ENCODE assay signal across 30 cellular contexts in the genomic region with DNA sequence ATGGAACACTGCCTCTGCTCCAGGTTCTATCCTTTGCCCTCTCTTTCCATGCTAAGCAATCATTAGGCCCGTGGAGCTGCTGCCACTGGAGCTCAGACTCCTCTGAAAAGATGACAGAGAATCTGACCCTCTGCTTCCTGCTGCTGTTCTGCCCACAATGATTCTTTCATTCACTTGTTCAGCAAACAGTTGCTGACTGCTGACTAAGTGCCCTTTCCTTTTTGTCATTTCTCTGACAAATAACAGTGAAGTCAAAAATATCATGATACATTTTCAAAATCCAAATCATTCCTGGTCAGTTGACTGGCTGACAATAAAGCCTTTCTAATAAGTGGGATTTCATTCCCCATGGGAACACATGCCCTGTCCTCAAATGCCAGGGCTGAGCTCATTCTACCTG.
DNase-seq lines count a peak whose midpoint lies in the region; ATAC-seq and TF ChIP-seq lines count a peak whose summit lies in the region.
"Had no signal": no experiment of that assay in that cellular context is flagged by ENCODE, and none has a peak within 500 bp of the region (broad histone marks: within the 10 kb centered on the region; RNA-seq: fewer than 3 reads in every experiment).

No MANE protein-coding gene starts in this region.

- H3K27me3 Mint-ChIP-seq in activated T-cell treated with anti-CD3 and anti-CD28 coated beads, Interleukin-2, amount 50 U/mL, for 72 hours (ENCODE audit: low read depth): no peaks in the 10 kb centered on the region
- H3K27me3 Mint-ChIP-seq: activated CD4-positive, alpha-beta memory T cell treated with anti-CD3 and anti-CD28 coated beads, Interleukin-2, amount 10 ng/mL, durations not matched to agents 7 days and 5 days; CD4-positive, alpha-beta memory T cell; memory B cell; stimulated activated naive CD8-positive, alpha-beta T cell treated with anti-CD3 and anti-CD28 coated beads, Interleukin-15, Interleukin-2, amounts not matched to agents 100 ng/mL and 50 ng/mL, for 24 hours had no signal

- H3K4me3 ChIP-seq in dorsolateral prefrontal cortex: no peak overlapping the region
- H3K4me3 ChIP-seq in esophagus squamous epithelium: no peak overlapping the region
- H3K4me3 ChIP-seq: adrenal gland, body of pancreas, thyroid gland had no signal

- H3K36me3 Mint-ChIP-seq in activated T-cell treated with anti-CD3 and anti-CD28 coated beads, Interleukin-2, amount 50 U/mL, for 72 hours (ENCODE audit: insufficient read depth in 2 of 2): peaks cover 5 to 9% of the 10 kb centered on the region in 2 donors

- no peak for TF ChIP-seq CTCF in dorsolateral prefrontal cortex (IDR thresholded peaks at IDR 0.05 in 54 of 56, conservative IDR thresholded peaks at IDR 0.05 in 2 of 56; ENCODE audit: low read depth in 1 of 56, partially characterized antibody in 56 of 56)
- no peak for TF ChIP-seq CTCF in esophagus squamous epithelium (IDR thresholded peaks at IDR 0.05)

- no peaks in the 10 kb centered on the region for H3K27me3 ChIP-seq in dorsolateral prefrontal cortex
- no peaks in the 10 kb centered on the region for H3K27me3 ChIP-seq in esophagus squamous epithelium
- H3K27me3 ChIP-seq: adrenal gland, body of pancreas, thyroid gland had no signal

- intact Hi-C loops in dorsolateral prefrontal cortex (cut with DNase I) (loop anchor here in 1 of 2 donors (10.0 kb wide), 1 partner anchor 107 kb away; the partner anchor contains the start of gene SIL1), sciatic nerve (cut with DNase I) (no loop called here), esophagus squamous epithelium (cut with DNase I) (no loop called here)

- 36 to 55% methylated on average over 1 of the region's 1 CpG for WGBS in esophagus squamous epithelium, 2 donors

- no peak for TF ChIP-seq POLR2A in esophagus squamous epithelium (IDR thresholded peaks at IDR 0.05)

- H3K9me3 Mint-ChIP-seq in activated T-cell treated with anti-CD3 and anti-CD28 coated beads, Interleukin-2, amount 50 U/mL, for 72 hours: peaks cover 7% of the 10 kb centered on the region in 2 donors
- H3K9me3 Mint-ChIP-seq: T-helper 2 cell treated with Interferon-gamma antibody and Interleukin-4, amounts not matched to agents 5 μg/mL and 100 μg/mL, for 36 hours had no signal

- peak in 1 of 2 donors; percentile 70 for ATAC-seq in activated T-cell treated with anti-CD3 and anti-CD28 coated beads, Interleukin-2, amount 50 U/mL, for 72 hours (replicated peaks in 1 of 2)
- no peak for ATAC-seq in sciatic nerve
- ATAC-seq: body of pancreas, left colon had no signal

- H3K4me1 ChIP-seq in esophagus squamous epithelium: peaks cover 0 to 6% (median 0%) of the 10 kb centered on the region in 3 donors
- H3K4me1 ChIP-seq: parathyroid adenoma had no signal

- peak overlapping the region; percentile 15 for H3K27ac Mint-ChIP-seq in activated T-cell treated with anti-CD3 and anti-CD28 coated beads, Interleukin-2, amount 50 U/mL, for 72 hours
- H3K27ac Mint-ChIP-seq: activated CD4-positive, alpha-beta memory T cell treated with anti-CD3 and anti-CD28 coated beads, Interleukin-2, amount 10 ng/mL, durations not matched to agents 7 days and 5 days; CD4-positive, alpha-beta memory T cell; memory B cell; stimulated activated naive CD8-positive, alpha-beta T cell treated with anti-CD3 and anti-CD28 coated beads, Interleukin-15, Interleukin-2, amounts not matched to agents 100 ng/mL and 50 ng/mL, for 24 hours; T-helper 2 cell treated with Interferon-gamma antibody and Interleukin-4, amounts not matched to agents 5 μg/mL and 100 μg/mL, for 36 hours had no signal

- peak overlapping the region in 33 of 59 donors; percentile 1 to 75 (median 44) for H3K27ac ChIP-seq in dorsolateral prefrontal cortex
- H3K27ac ChIP-seq in temporal lobe (ENCODE audit: low read depth, low read length): peak overlapping the region; percentile 52
- H3K27ac ChIP-seq in esophagus squamous epithelium: no peak overlapping the region
- H3K27ac ChIP-seq: adrenal gland, body of pancreas, epithelial cell of prostate, parathyroid adenoma, thyroid gland had no signal

- H3K4me1 Mint-ChIP-seq in activated T-cell treated with anti-CD3 and anti-CD28 coated beads, Interleukin-2, amount 50 U/mL, for 72 hours (ENCODE audit: low read depth): peaks cover 21% of the 10 kb centered on the region

- DNase-seq in activated T-cell treated with anti-CD3 and anti-CD28 coated beads, Interleukin-2, amount 50 U/mL, for 72 hours: no peak
- no peak for DNase-seq in activated T-cell treated with anti-CD3 and anti-CD28 coated beads, Interleukin-2, amount 50 U/mL, for 1 hour
- DNase-seq in RPMI7951 (ENCODE audit: low read depth) (peak; percentile 9), dorsolateral prefrontal cortex (no peak), sciatic nerve (ENCODE audit: low spot score) (no peak), NCI-H2227 (lab: John Stamatoyannopoulos, UW; ENCODE audit: unreplicated experiment) (no peak), esophagus squamous epithelium (lab: John Stamatoyannopoulos, UW) (no peak)
- DNase-seq: activated CD4-positive, alpha-beta memory T cell treated with anti-CD3 and anti-CD28 coated beads, Interleukin-2, amount 10 ng/mL, durations not matched to agents 7 days and 5 days; activated CD4-positive, CD25-positive, alpha-beta regulatory T cell treated with anti-CD3 and anti-CD28 coated beads, Interleukin-2, amount 50 U/mL, for 72 hours; adrenal gland; body of pancreas; CD4-positive, alpha-beta memory T cell; effector CD8-positive, alpha-beta T cell; GOT3; KBM-7; left colon; NCI-H1417; NCI-H2029; NCI-H226; retina; SHP77; stimulated activated CD4-positive, alpha-beta T cell treated with anti-CD3 and anti-CD28 coated beads, Interleukin-1b, Interleukin-23, amount 100 ng/mL, for 48 hours; thyroid gland had no signal

- no peaks in the 10 kb centered on the region for H3K36me3 ChIP-seq in esophagus squamous epithelium
- H3K36me3 ChIP-seq: adrenal gland, thyroid gland had no signal

- no peak overlapping the region for H3K4me3 Mint-ChIP-seq in activated T-cell treated with anti-CD3 and anti-CD28 coated beads, Interleukin-2, amount 50 U/mL, for 72 hours
- H3K4me3 Mint-ChIP-seq: activated CD4-positive, alpha-beta memory T cell treated with anti-CD3 and anti-CD28 coated beads, Interleukin-2, amount 10 ng/mL, durations not matched to agents 7 days and 5 days; CD4-positive, alpha-beta memory T cell; memory B cell; neural crest cell; stimulated activated naive CD8-positive, alpha-beta T cell treated with anti-CD3 and anti-CD28 coated beads, Interleukin-15, Interleukin-2, amounts not matched to agents 100 ng/mL and 50 ng/mL, for 24 hours; T-helper 2 cell treated with Interferon-gamma antibody and Interleukin-4, amounts not matched to agents 5 μg/mL and 100 μg/mL, for 36 hours had no signal

- H3K9me3 ChIP-seq in esophagus squamous epithelium: no peaks in the 10 kb centered on the region
- H3K9me3 ChIP-seq: adrenal gland, body of pancreas, thyroid gland had no signal

Comparison
In these comparisons a context has a peak if more than half of its experiments do, and no peak if none do; other contexts are left out.
1. H3K27ac ChIP-seq: peak in dorsolateral prefrontal cortex (33 of 59) and temporal lobe (single experiment); none in esophagus squamous epithelium (0 of 4).